Comparison of ENCODE assay signal across 21 cellular contexts in genomic region chr1:4684142-4684541, GRCh38. TPM values are rescaled to one million over a fixed set of nuclear protein-coding genes. Genes with fewer than 3 reads are reported as not detected.
"Had no signal": no experiment of that assay in that cellular context is flagged by ENCODE, and none has a peak within 500 bp of the region (broad histone marks: within the 10 kb centered on the region; RNA-seq: fewer than 3 reads in every experiment).

No MANE protein-coding gene starts in this region.

- H3K27me3 ChIP-seq: body of pancreas, right lobe of liver had no signal

- H3K36me3 Mint-ChIP-seq: type B pancreatic cell had no signal

- H3K27ac Mint-ChIP-seq: activated CD4-positive, alpha-beta T cell treated with anti-CD3 and anti-CD28 coated beads for 36 hours; activated CD8-positive, alpha-beta T cell treated with anti-CD3 and anti-CD28 coated beads for 36 hours; activated naive CD4-positive, alpha-beta T cell treated with anti-CD3 and anti-CD28 coated beads, Interleukin-2, amount 50 U/mL, for 72 hours; endodermal cell; nephron progenitor cell; T-helper 17 cell; type B pancreatic cell had no signal

- H3K27ac ChIP-seq: body of pancreas, gastroesophageal sphincter, heart right ventricle, psoas muscle, right lobe of liver, suprapubic skin had no signal

- ATAC-seq: activated CD4-positive, alpha-beta T cell treated with anti-CD3 and anti-CD28 coated beads for 36 hours; activated CD8-positive, alpha-beta T cell treated with anti-CD3 and anti-CD28 coated beads for 36 hours; activated naive CD4-positive, alpha-beta T cell treated with anti-CD3 and anti-CD28 coated beads, Interleukin-2, amount 50 U/mL, for 72 hours; activated T-cell treated with anti-CD3 and anti-CD28 coated beads, Interleukin-2, amount 50 U/mL, for 4 hours; body of pancreas; gastroesophageal sphincter; heart right ventricle; left ventricle myocardium superior; psoas muscle; right lobe of liver; stimulated activated naive CD8-positive, alpha-beta T cell treated with anti-CD3 and anti-CD28 coated beads, Interleukin-15, Interleukin-2, amounts not matched to agents 100 U/mL and 50 U/mL, for 24 hours; T-helper 17 cell had no signal

- H3K4me1 Mint-ChIP-seq: activated CD4-positive, alpha-beta T cell treated with anti-CD3 and anti-CD28 coated beads for 36 hours; T-helper 17 cell had no signal

- H3K9me3 Mint-ChIP-seq: type B pancreatic cell had no signal

- H3K36me3 ChIP-seq: gastroesophageal sphincter, heart right ventricle, right lobe of liver, suprapubic skin had no signal

- DNase-seq: activated CD4-positive, alpha-beta T cell treated with anti-CD3 and anti-CD28 coated beads for 36 hours; activated CD8-positive, alpha-beta T cell treated with anti-CD3 and anti-CD28 coated beads for 36 hours; activated effector memory CD4-positive, alpha-beta T cell treated with anti-CD3 and anti-CD28 coated beads, Interleukin-2, amount 50 U/mL, for 16 hours; activated T-cell treated with anti-CD3 and anti-CD28 coated beads, Interleukin-2, amount 50 U/mL, for 4 hours; body of pancreas; heart right ventricle; left ventricle myocardium superior; nephron progenitor cell; psoas muscle; stimulated activated CD4-positive, alpha-beta T cell treated with anti-CD3 and anti-CD28 coated beads, Interleukin-4, amount 100 ng/mL, for 4 hours; stimulated activated CD8-positive, alpha-beta memory T cell treated with anti-CD3 and anti-CD28 coated beads, Interleukin-4, amount 100 ng/mL, for 48 hours; stimulated activated naive CD8-positive, alpha-beta T cell treated with anti-CD3 and anti-CD28 coated beads, Interleukin-15, Interleukin-2, amounts not matched to agents 100 U/mL and 50 U/mL, for 24 hours; T-helper 17 cell had no signal

- H3K4me2 ChIP-seq: smooth muscle cell had no signal

- H3K4me1 ChIP-seq: body of pancreas, gastroesophageal sphincter, heart right ventricle, psoas muscle, right lobe of liver, suprapubic skin had no signal

- H3K27me3 Mint-ChIP-seq: activated CD8-positive, alpha-beta T cell treated with anti-CD3 and anti-CD28 coated beads for 36 hours had no signal

- H3K4me3 ChIP-seq: body of pancreas, gastroesophageal sphincter, heart right ventricle, psoas muscle, right lobe of liver, smooth muscle cell, suprapubic skin had no signal

- H3K9me3 ChIP-seq: psoas muscle had no signal

- H3K4me3 Mint-ChIP-seq: activated CD4-positive, alpha-beta T cell treated with anti-CD3 and anti-CD28 coated beads for 36 hours; activated CD8-positive, alpha-beta T cell treated with anti-CD3 and anti-CD28 coated beads for 36 hours; activated T-cell treated with anti-CD3 and anti-CD28 coated beads, Interleukin-2, amount 50 U/mL, for 4 hours; endodermal cell; nephron progenitor cell; T-helper 17 cell; type B pancreatic cell had no signal

- FAIRE-seq: keratinocyte had no signal

RNA-seq across cellular contexts. Expression of gene AJAP1, which starts 29.7 kb away (rescaled TPM):
- total RNA-seq: activated CD4-positive, alpha-beta T cell treated with anti-CD3 and anti-CD28 coated beads for 36 hours; T-helper 17 cell had no signal
